Comparison of ENCODE assay signal across 20 cellular contexts in the genomic region with DNA sequence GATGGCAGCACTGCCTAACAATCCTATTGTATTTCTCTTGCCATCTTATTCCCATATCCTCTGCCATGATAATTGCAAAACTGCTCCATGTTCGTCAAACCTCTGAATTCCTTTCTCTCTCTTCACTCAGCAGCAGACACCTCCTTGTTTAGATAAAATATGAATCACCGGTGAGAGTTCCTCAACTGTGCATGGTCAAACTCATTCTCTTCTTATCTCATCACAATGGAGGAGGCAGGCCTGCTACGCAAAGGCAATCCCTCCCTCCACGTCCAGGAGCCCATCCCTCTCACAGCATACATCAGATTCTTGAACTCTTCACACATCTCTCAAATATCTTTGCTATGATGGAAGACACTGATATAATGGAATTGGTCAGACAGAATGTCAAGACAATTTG.
A peak's percentile ranks its signal among the peaks of the same experiment; 100 is the strongest.
DNase-seq lines count a peak whose midpoint lies in the region; ATAC-seq and TF ChIP-seq lines count a peak whose summit lies in the region.
"Had no signal": no experiment of that assay in that cellular context is flagged by ENCODE, and none has a peak within 500 bp of the region (broad histone marks: within the 10 kb centered on the region; RNA-seq: fewer than 3 reads in every experiment).

No MANE protein-coding gene starts in this region.

- peaks cover 0 to 4% of the 10 kb centered on the region in 2 experiments; a peak in 3 of 5 replicates for H3K9me3 Mint-ChIP-seq in H9
- no peaks in the 10 kb centered on the region for H3K9me3 Mint-ChIP-seq in naive thymus-derived CD8-positive, alpha-beta T cell

- H4K5ac ChIP-seq in H9 (ENCODE audit: insufficient read length, low read depth, low read length), result no peak overlapping the region

- intact Hi-C loops in mammary epithelial cell (cut with micrococcal nuclease) (no loop called here), uterus (cut with DNase I; ENCODE audit: low total_unique reads) (no loop called here), adrenal gland (cut with DNase I) (no loop called here)

- no peak overlapping the region for H3K27ac ChIP-seq in mammary epithelial cell (ENCODE audit: insufficient read depth, low read depth, low read length)
- H3K27ac ChIP-seq in uterus, result no peak overlapping the region
- no peak overlapping the region for H3K27ac ChIP-seq in H9 (ENCODE audit: insufficient read length, low read depth, low read length)
- no peak overlapping the region for H3K27ac ChIP-seq in adrenal gland
- H3K27ac ChIP-seq: thoracic aorta had no signal

- H3K4me3 ChIP-seq in AG09309 (ENCODE audit: control insufficient read depth, low read depth, low read length) (no peak overlapping the region), mammary epithelial cell (replicated peaks in 1 of 3; ENCODE audit: insufficient read depth in 1 of 3, low read depth in 2 of 3, low read length in 3 of 3) (no peak overlapping the region), uterus (no peak overlapping the region), adrenal gland (no peak overlapping the region)
- H3K4me3 ChIP-seq: lung, thoracic aorta had no signal

- H4K8ac ChIP-seq in H9 (replicated peaks; ENCODE audit: insufficient read length, low read depth, low read length), result no peak overlapping the region

- in situ Hi-C loops in mammary epithelial cell (cut with MboI; ENCODE audit: low sequenced_read_pairs in 2 of 2), result no loop called here

- WGBS in mammary epithelial cell (ENCODE audit: low coverage, missing lambda C conversion rate), result 74% methylated on average over 2 of the region's 4 CpGs
- no CpG with 5 or more reads among the region's 4 CpGs for WGBS in H9 (ENCODE audit: extremely low coverage, insufficient read length, low lambda C conversion rate)
- WGBS in adrenal gland, 4 donors, result 71 to 89% (median 78%) methylated on average over 4 of the region's 4 CpGs

- no peak overlapping the region for H3K14ac ChIP-seq in H9 (ENCODE audit: insufficient read depth, low read length)

- H3K4me3 Mint-ChIP-seq in H9, result no peak overlapping the region
- H3K4me3 Mint-ChIP-seq in naive thymus-derived CD8-positive, alpha-beta T cell, result no peak overlapping the region
- H3K4me3 Mint-ChIP-seq: activated CD8-positive, alpha-beta T cell treated with anti-CD3 and anti-CD28 coated beads, Interleukin-2, amount 10 ng/mL, durations not matched to agents 7 days and 5 days had no signal

- no peak overlapping the region for H3K9ac ChIP-seq in mammary epithelial cell (ENCODE audit: insufficient read depth, low read length)
- H3K9ac ChIP-seq in H9 (ENCODE audit: extremely low read depth, insufficient read length, low read length), result no peak overlapping the region

- no peaks in the 10 kb centered on the region for H3K27me3 ChIP-seq in mammary epithelial cell (ENCODE audit: insufficient read depth, low read length)
- H3K27me3 ChIP-seq in uterus, result no peaks in the 10 kb centered on the region
- H3K27me3 ChIP-seq in H9 (ENCODE audit: insufficient read depth, low read length), result no peaks in the 10 kb centered on the region
- H3K27me3 ChIP-seq in adrenal gland, result no peaks in the 10 kb centered on the region

- TF ChIP-seq CTCF in AG09309 (IDR thresholded peaks at IDR 0.05; ENCODE audit: control insufficient read depth, insufficient read depth, low read depth, low read length, missing control alignments) (no peak), mammary epithelial cell (conservative IDR thresholded peaks at IDR 0.05 in 1 of 2, IDR thresholded peaks at IDR 0.05 in 1 of 2; ENCODE audit: extremely low read depth in 1 of 2, insufficient read depth in 1 of 2, low read depth in 1 of 2, low read length in 2 of 2) (no peak), uterus (IDR thresholded peaks at IDR 0.05) (no peak), H9 (conservative IDR thresholded peaks at IDR 0.05) (no peak), adrenal gland (IDR thresholded peaks at IDR 0.05) (no peak)

- H3K4me1 ChIP-seq in mammary epithelial cell (ENCODE audit: insufficient read depth, low read length), result peaks cover 8% of the 10 kb centered on the region
- H3K4me1 ChIP-seq in uterus, result no peaks in the 10 kb centered on the region
- H3K4me1 ChIP-seq in H9 (ENCODE audit: insufficient read depth, low read length), result no peaks in the 10 kb centered on the region
- H3K4me1 ChIP-seq in adrenal gland (replicated peaks in 1 of 2), result no peaks in the 10 kb centered on the region
- H3K4me1 ChIP-seq: BE2C had no signal

- no peaks in the 10 kb centered on the region for H3K23me2 ChIP-seq in H9 (ENCODE audit: insufficient read length, low read depth, low read length, poor library complexity, severe bottlenecking)

- H3K27me3 Mint-ChIP-seq in H9 (ENCODE audit: low read depth), result no peaks in the 10 kb centered on the region; the same call in 1 of the 2 replicates
- H3K27me3 Mint-ChIP-seq in naive thymus-derived CD8-positive, alpha-beta T cell, result peaks cover 9 to 19% (median 12%) of the 10 kb centered on the region in 5 donors

- no peak overlapping the region for H3T11ph ChIP-seq in H9 (ENCODE audit: low read length)

- no peak overlapping the region for H3K18ac ChIP-seq in H9 (ENCODE audit: insufficient read length, low read depth, low read length)

- no peak overlapping the region for H3K23ac ChIP-seq in H9 (ENCODE audit: insufficient read length, low read depth, low read length)

- H2BK120ac ChIP-seq in H9 (ENCODE audit: low read depth, low read length, poor library complexity, severe bottlenecking), result no peak overlapping the region

- no peak overlapping the region for H2BK5ac ChIP-seq in H9 (ENCODE audit: insufficient read length, low read length)

- H3K4me1 Mint-ChIP-seq in H9, result no peaks in the 10 kb centered on the region
- H3K4me1 Mint-ChIP-seq in naive thymus-derived CD8-positive, alpha-beta T cell, result no peaks in the 10 kb centered on the region

- H2AFZ ChIP-seq in mammary epithelial cell (ENCODE audit: low read depth, low read length), result no peak overlapping the region
- no peak overlapping the region for H2AFZ ChIP-seq in H9 (ENCODE audit: low read length)

- CTCF ChIA-PET in mammary epithelial cell (lab: Charles Lee; ENCODE audit: low non-redundant PET), result no interaction called here

- H3K9me3 ChIP-seq in mammary epithelial cell (replicated peaks; ENCODE audit: insufficient read depth, low read length) (no peaks in the 10 kb centered on the region), uterus (no peaks in the 10 kb centered on the region), H9 (ENCODE audit: control insufficient read depth, low read depth, low read length) (no peaks in the 10 kb centered on the region), adrenal gland (replicated peaks in 1 of 3) (no peaks in the 10 kb centered on the region)
- H3K9me3 ChIP-seq: BE2C, thoracic aorta had no signal

- no peaks in the 10 kb centered on the region for H3K36me3 ChIP-seq in mammary epithelial cell (ENCODE audit: insufficient read depth, low read length)
- no peaks in the 10 kb centered on the region for H3K36me3 ChIP-seq in uterus
- no peaks in the 10 kb centered on the region for H3K36me3 ChIP-seq in adrenal gland (replicated peaks in 1 of 2)
- H3K36me3 ChIP-seq: BE2C, thoracic aorta had no signal

- TF ChIP-seq POLR2A in uterus (IDR thresholded peaks at IDR 0.05) (no peak), adrenal gland (IDR thresholded peaks at IDR 0.05) (no peak)

- no peak overlapping the region for H3K4ac ChIP-seq in H9 (ENCODE audit: low read depth, low read length)

- no peak for ATAC-seq in naive thymus-derived CD8-positive, alpha-beta T cell
- ATAC-seq: activated CD8-positive, alpha-beta T cell treated with anti-CD3 and anti-CD28 coated beads, Interleukin-2, amount 10 ng/mL, durations not matched to agents 7 days and 5 days had no signal

- dilution Hi-C loops in mammary epithelial cell (cut with HindIII; ENCODE audit: low sequenced_read_pairs), result no loop called here

- no peaks in the 10 kb centered on the region for H3K79me1 ChIP-seq in H9 (ENCODE audit: insufficient read depth, low read depth, low read length, poor library complexity, severe bottlenecking)

- no peak overlapping the region for H2BK15ac ChIP-seq in H9 (ENCODE audit: low read depth, low read length)

- no peak overlapping the region for H4K91ac ChIP-seq in H9 (ENCODE audit: insufficient read length, low read depth, low read length)

- no TSS peak for BruUV-seq in mammary epithelial cell (replicated peaks; lab: Mats Ljungman, UMichigan)

- H3K27ac Mint-ChIP-seq in H9, result no peak overlapping the region
- no peak overlapping the region for H3K27ac Mint-ChIP-seq in naive thymus-derived CD8-positive, alpha-beta T cell
- H3K27ac Mint-ChIP-seq: activated CD8-positive, alpha-beta T cell treated with anti-CD3 and anti-CD28 coated beads, Interleukin-2, amount 10 ng/mL, durations not matched to agents 7 days and 5 days had no signal

- POLR2A ChIA-PET in naive thymus-derived CD8-positive, alpha-beta T cell (lab: Charles Lee), result no interaction called here

- no peaks in the 10 kb centered on the region for H4K20me1 ChIP-seq in mammary epithelial cell (ENCODE audit: insufficient read depth, low read length)
- no peaks in the 10 kb centered on the region for H4K20me1 ChIP-seq in H9 (ENCODE audit: control insufficient read depth, insufficient read depth, insufficient read length)

- no peak overlapping the region for H2BK12ac ChIP-seq in H9 (ENCODE audit: insufficient read length, low read depth, low read length)

- peak; percentile 79 for DNase-seq in AG09309 (ENCODE audit: low read depth)
- DNase-seq in LHCN-M2 (ENCODE audit: low read depth), result peak; percentile 69
- DNase-seq in mammary epithelial cell, result peak; percentile 83
- DNase-seq in kidney tubule cell (ENCODE audit: low spot score), result peak; percentile 66
- DNase-seq in uterus, result no peak
- DNase-seq in H9, result no peak
- DNase-seq in adrenal gland, result no peak
- DNase-seq in naive thymus-derived CD8-positive, alpha-beta T cell, result no peak
- DNase-seq: activated CD8-positive, alpha-beta T cell treated with anti-CD3 and anti-CD28 coated beads, Interleukin-2, amount 10 ng/mL, durations not matched to agents 7 days and 5 days; activated effector memory CD4-positive, alpha-beta T cell treated with anti-CD3 and anti-CD28 coated beads, Interleukin-2, amount 50 U/mL, for 16 hours; BE2C; central memory CD4-positive, alpha-beta T cell; DMS79; Kasumi-1; NCI-H2029; NCI-H748 treated with DMSO at 0.1 percent for 48 hours; occipital lobe; SHP77 treated with DMSO at 0.1 percent for 48 hours had no signal

- H3K36me3 Mint-ChIP-seq in H9 (ENCODE audit: insufficient read depth in 1 of 3, low read depth in 3 of 3), result peaks cover 0 to 4% (median 0%) of the 10 kb centered on the region in 3 experiments; a peak in 1 of 7 replicates
- H3K36me3 Mint-ChIP-seq in naive thymus-derived CD8-positive, alpha-beta T cell, result no peaks in the 10 kb centered on the region

- no peak overlapping the region for H2BK20ac ChIP-seq in H9 (ENCODE audit: low read depth, low read length, poor library complexity, severe bottlenecking)

- H2AK5ac ChIP-seq in H9 (ENCODE audit: insufficient read length, low read length), result no peak overlapping the region

- H3K79me2 ChIP-seq in mammary epithelial cell (ENCODE audit: insufficient read depth, low read length) (no peaks in the 10 kb centered on the region), H9 (ENCODE audit: insufficient read depth, low read length) (no peaks in the 10 kb centered on the region)

- H3K4me2 ChIP-seq in mammary epithelial cell (ENCODE audit: insufficient read depth, low read depth, low read length), result no peak overlapping the region
- H3K4me2 ChIP-seq in H9 (ENCODE audit: insufficient read depth, insufficient read length, low read length), result no peak overlapping the region

- no peak overlapping the region for H3K56ac ChIP-seq in H9 (ENCODE audit: insufficient read length, low read depth, low read length)

Comparison
In these comparisons a context has a peak if more than half of its experiments do, and no peak if none do; other contexts are left out.
1. DNase-seq: peak in AG09309 (single experiment), LHCN-M2 (single experiment), mammary epithelial cell (single experiment) and kidney tubule cell (single experiment); none in uterus (0 of 2), H9 (single experiment), adrenal gland (0 of 7) and naive thymus-derived CD8-positive, alpha-beta T cell (0 of 10).